Comparison of ENCODE assay signal across 1 cellular context in the genomic region with DNA sequence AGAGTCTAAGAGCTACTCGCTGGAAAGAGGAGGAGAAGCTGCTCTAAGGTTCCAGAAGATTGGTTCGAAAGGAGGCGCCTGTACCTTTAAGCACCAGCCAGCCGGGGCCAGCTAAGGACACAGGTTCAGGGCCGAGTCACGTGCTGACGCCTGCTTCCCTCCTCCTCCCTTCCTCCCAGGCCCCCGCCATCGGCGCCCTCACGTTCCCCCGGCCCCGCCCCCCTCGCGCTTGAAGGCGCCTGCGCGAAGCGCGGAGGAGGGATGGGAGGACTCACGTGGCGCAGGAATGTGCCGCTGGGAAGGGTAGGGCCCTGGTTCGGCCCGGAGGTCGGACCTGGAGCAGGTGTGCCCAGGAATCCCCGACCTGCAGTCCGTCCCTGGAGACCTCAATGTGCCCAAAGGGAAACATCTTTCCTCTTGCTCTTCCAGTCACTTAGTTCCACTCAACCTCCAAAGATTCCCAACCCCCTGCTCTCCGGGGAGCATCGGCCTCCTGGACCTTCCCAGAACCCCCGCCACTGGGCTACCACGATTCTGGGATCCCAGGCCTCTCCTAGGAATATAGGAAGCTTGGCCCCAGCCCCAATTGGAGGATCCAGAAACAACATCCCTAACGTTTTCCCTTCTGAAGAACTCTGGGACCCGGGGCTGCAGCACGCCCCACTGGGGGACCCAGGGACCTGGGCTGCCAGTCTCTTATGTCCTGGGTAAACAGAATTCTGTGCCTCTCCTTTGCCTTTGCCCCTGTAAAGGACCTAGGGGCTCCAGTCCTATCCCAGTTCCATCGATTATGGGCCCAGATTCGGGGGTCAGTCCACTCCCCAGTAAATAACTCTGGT.
TF ChIP-seq lines count a peak whose summit lies in the region.

No MANE protein-coding gene starts in this region.

TF ChIP-seq in HepG2, 621 proteins besides CTCF, POLR2A, EP300 and RAD21 (continued from another document and continues in another):
- TF ChIP-seq, protein P1, sequence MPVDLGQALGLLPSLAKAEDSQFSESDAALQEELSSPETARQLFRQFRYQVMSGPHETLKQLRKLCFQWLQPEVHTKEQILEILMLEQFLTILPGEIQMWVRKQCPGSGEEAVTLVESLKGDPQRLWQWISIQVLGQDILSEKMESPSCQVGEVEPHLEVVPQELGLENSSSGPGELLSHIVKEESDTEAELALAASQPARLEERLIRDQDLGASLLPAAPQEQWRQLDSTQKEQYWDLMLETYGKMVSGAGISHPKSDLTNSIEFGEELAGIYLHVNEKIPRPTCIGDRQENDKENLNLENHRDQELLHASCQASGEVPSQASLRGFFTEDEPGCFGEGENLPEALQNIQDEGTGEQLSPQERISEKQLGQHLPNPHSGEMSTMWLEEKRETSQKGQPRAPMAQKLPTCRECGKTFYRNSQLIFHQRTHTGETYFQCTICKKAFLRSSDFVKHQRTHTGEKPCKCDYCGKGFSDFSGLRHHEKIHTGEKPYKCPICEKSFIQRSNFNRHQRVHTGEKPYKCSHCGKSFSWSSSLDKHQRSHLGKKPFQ (CRISPR knock-in tag; IDR thresholded peaks at IDR 0.05; ENCODE audit: insufficient replicate concordance) = no peak
- TF ChIP-seq ZNF451 (CRISPR knock-in tag; IDR thresholded peaks at IDR 0.05) = no peak
- no peak; the same call in 1 of the 2 replicates for TF ChIP-seq ZNF441 (CRISPR knock-in tag; IDR thresholded peaks at IDR 0.05; ENCODE audit: borderline replicate concordance)
- no peak for TF ChIP-seq CBX2 (IDR thresholded peaks at IDR 0.05; ENCODE audit: low read depth, low read length)
- no peak for TF ChIP-seq CBX2 (CRISPR knock-in tag; IDR thresholded peaks at IDR 0.05; ENCODE audit: low read depth)
- no peak for TF ChIP-seq KDM1A (CRISPR knock-in tag; IDR thresholded peaks at IDR 0.05)
- TF ChIP-seq, protein P2, sequence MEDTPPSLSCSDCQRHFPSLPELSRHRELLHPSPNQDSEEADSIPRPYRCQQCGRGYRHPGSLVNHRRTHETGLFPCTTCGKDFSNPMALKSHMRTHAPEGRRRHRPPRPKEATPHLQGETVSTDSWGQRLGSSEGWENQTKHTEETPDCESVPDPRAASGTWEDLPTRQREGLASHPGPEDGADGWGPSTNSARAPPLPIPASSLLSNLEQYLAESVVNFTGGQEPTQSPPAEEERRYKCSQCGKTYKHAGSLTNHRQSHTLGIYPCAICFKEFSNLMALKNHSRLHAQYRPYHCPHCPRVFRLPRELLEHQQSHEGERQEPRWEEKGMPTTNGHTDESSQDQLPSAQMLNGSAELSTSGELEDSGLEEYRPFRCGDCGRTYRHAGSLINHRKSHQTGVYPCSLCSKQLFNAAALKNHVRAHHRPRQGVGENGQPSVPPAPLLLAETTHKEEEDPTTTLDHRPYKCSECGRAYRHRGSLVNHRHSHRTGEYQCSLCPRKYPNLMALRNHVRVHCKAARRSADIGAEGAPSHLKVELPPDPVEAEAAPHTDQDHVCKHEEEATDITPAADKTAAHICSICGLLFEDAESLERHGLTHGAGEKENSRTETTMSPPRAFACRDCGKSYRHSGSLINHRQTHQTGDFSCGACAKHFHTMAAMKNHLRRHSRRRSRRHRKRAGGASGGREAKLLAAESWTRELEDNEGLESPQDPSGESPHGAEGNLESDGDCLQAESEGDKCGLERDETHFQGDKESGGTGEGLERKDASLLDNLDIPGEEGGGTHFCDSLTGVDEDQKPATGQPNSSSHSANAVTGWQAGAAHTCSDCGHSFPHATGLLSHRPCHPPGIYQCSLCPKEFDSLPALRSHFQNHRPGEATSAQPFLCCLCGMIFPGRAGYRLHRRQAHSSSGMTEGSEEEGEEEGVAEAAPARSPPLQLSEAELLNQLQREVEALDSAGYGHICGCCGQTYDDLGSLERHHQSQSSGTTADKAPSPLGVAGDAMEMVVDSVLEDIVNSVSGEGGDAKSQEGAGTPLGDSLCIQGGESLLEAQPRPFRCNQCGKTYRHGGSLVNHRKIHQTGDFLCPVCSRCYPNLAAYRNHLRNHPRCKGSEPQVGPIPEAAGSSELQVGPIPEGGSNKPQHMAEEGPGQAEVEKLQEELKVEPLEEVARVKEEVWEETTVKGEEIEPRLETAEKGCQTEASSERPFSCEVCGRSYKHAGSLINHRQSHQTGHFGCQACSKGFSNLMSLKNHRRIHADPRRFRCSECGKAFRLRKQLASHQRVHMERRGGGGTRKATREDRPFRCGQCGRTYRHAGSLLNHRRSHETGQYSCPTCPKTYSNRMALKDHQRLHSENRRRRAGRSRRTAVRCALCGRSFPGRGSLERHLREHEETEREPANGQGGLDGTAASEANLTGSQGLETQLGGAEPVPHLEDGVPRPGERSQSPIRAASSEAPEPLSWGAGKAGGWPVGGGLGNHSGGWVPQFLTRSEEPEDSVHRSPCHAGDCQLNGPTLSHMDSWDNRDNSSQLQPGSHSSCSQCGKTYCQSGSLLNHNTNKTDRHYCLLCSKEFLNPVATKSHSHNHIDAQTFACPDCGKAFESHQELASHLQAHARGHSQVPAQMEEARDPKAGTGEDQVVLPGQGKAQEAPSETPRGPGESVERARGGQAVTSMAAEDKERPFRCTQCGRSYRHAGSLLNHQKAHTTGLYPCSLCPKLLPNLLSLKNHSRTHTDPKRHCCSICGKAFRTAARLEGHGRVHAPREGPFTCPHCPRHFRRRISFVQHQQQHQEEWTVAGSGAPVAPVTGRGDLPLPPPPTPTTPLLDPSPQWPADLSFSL (CRISPR knock-in tag; IDR thresholded peaks at IDR 0.05) = no peak
- TF ChIP-seq, protein P3, sequence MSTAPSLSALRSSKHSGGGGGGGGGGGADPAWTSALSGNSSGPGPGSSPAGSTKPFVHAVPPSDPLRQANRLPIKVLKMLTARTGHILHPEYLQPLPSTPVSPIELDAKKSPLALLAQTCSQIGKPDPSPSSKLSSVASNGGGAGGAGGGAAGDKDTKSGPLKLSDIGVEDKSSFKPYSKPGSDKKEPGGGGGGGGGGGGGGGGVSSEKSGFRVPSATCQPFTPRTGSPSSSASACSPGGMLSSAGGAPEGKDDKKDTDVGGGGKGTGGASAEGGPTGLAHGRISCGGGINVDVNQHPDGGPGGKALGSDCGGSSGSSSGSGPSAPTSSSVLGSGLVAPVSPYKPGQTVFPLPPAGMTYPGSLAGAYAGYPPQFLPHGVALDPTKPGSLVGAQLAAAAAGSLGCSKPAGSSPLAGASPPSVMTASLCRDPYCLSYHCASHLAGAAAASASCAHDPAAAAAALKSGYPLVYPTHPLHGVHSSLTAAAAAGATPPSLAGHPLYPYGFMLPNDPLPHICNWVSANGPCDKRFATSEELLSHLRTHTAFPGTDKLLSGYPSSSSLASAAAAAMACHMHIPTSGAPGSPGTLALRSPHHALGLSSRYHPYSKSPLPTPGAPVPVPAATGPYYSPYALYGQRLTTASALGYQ (CRISPR knock-in tag; IDR thresholded peaks at IDR 0.05) = peak; percentile 67; the same call in 1 of the 2 replicates
- no peak for TF ChIP-seq JDP2 (CRISPR knock-in tag; IDR thresholded peaks at IDR 0.05; ENCODE audit: borderline replicate concordance)
- TF ChIP-seq, protein P4, sequence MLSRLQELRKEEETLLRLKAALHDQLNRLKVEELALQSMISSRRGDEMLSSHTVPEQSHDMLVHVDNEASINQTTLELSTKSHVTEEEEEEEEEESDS (CRISPR knock-in tag; IDR thresholded peaks at IDR 0.05; ENCODE audit: borderline replicate concordance) = no peak
- TF ChIP-seq GTF3A (CRISPR knock-in tag; conservative IDR thresholded peaks at IDR 0.05) = no peak
- 0 out of 2 replicates have a peak, but pooled peaks have one; percentile 25 for TF ChIP-seq ZNF782 (CRISPR knock-in tag; IDR thresholded peaks at IDR 0.05; ENCODE audit: borderline replicate concordance)
- 0 out of 2 replicates have a peak, but pooled peaks have one; percentile 59 for TF ChIP-seq TARDBP (CRISPR knock-in tag; IDR thresholded peaks at IDR 0.05)
- TF ChIP-seq ZNF296 (CRISPR knock-in tag; conservative IDR thresholded peaks at IDR 0.05) = no peak
- TF ChIP-seq PCBP2 (optimal IDR thresholded peaks at IDR 0.05; ENCODE audit: low read depth, low read length, poor library complexity, severe bottlenecking) = no peak
- TF ChIP-seq JUN (CRISPR knock-in tag; IDR thresholded peaks at IDR 0.05) = 0 out of 2 replicates have a peak, but pooled peaks have one; percentile 46
- TF ChIP-seq ZEB1 (IDR thresholded peaks at IDR 0.05; ENCODE audit: insufficient replicate concordance, low read depth) = peak; percentile 14
- no peak for TF ChIP-seq NR3C1 (CRISPR knock-in tag; IDR thresholded peaks at IDR 0.05)
- TF ChIP-seq U2AF2 (IDR thresholded peaks at IDR 0.05; ENCODE audit: low read depth, low read length) = no peak
- peak; percentile 87 for TF ChIP-seq ZNF605 (CRISPR knock-in tag; IDR thresholded peaks at IDR 0.05)
- TF ChIP-seq ZMYM4 (CRISPR knock-in tag; IDR thresholded peaks at IDR 0.05) = peak; percentile 53; the same call in 1 of the 2 replicates
- TF ChIP-seq, protein P5, sequence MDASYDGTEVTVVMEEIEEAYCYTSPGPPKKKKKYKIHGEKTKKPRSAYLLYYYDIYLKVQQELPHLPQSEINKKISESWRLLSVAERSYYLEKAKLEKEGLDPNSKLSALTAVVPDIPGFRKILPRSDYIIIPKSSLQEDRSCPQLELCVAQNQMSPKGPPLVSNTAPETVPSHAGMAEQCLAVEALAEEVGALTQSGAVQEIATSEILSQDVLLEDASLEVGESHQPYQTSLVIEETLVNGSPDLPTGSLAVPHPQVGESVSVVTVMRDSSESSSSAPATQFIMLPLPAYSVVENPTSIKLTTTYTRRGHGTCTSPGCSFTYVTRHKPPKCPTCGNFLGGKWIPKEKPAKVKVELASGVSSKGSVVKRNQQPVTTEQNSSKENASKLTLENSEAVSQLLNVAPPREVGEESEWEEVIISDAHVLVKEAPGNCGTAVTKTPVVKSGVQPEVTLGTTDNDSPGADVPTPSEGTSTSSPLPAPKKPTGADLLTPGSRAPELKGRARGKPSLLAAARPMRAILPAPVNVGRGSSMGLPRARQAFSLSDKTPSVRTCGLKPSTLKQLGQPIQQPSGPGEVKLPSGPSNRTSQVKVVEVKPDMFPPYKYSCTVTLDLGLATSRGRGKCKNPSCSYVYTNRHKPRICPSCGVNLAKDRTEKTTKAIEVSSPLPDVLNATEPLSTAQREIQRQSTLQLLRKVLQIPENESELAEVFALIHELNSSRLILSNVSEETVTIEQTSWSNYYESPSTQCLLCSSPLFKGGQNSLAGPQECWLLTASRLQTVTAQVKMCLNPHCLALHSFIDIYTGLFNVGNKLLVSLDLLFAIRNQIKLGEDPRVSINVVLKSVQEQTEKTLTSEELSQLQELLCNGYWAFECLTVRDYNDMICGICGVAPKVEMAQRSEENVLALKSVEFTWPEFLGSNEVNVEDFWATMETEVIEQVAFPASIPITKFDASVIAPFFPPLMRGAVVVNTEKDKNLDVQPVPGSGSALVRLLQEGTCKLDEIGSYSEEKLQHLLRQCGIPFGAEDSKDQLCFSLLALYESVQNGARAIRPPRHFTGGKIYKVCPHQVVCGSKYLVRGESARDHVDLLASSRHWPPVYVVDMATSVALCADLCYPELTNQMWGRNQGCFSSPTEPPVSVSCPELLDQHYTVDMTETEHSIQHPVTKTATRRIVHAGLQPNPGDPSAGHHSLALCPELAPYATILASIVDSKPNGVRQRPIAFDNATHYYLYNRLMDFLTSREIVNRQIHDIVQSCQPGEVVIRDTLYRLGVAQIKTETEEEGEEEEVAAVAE (CRISPR knock-in tag; IDR thresholded peaks at IDR 0.05; ENCODE audit: borderline replicate concordance) = peak; percentile 76; the same call in 1 of the 2 replicates
- TF ChIP-seq, protein P6, sequence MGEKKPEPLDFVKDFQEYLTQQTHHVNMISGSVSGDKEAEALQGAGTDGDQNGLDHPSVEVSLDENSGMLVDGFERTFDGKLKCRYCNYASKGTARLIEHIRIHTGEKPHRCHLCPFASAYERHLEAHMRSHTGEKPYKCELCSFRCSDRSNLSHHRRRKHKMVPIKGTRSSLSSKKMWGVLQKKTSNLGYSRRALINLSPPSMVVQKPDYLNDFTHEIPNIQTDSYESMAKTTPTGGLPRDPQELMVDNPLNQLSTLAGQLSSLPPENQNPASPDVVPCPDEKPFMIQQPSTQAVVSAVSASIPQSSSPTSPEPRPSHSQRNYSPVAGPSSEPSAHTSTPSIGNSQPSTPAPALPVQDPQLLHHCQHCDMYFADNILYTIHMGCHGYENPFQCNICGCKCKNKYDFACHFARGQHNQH (CRISPR knock-in tag; IDR thresholded peaks at IDR 0.05) = peak; percentile 45
- TF ChIP-seq CC2D1A (CRISPR knock-in tag; IDR thresholded peaks at IDR 0.05) = no peak
- TF ChIP-seq, protein P7, sequence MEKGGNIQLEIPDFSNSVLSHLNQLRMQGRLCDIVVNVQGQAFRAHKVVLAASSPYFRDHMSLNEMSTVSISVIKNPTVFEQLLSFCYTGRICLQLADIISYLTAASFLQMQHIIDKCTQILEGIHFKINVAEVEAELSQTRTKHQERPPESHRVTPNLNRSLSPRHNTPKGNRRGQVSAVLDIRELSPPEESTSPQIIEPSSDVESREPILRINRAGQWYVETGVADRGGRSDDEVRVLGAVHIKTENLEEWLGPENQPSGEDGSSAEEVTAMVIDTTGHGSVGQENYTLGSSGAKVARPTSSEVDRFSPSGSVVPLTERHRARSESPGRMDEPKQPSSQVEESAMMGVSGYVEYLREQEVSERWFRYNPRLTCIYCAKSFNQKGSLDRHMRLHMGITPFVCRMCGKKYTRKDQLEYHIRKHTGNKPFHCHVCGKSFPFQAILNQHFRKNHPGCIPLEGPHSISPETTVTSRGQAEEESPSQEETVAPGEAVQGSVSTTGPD (CRISPR knock-in tag; IDR thresholded peaks at IDR 0.05) = no peak
- no peak; the same call in 1 of the 2 replicates for TF ChIP-seq ZNF589 (CRISPR knock-in tag; conservative IDR thresholded peaks at IDR 0.05)
- peak; percentile 50; the same call in 1 of the 2 replicates for TF ChIP-seq ETV5 (CRISPR knock-in tag; IDR thresholded peaks at IDR 0.05; ENCODE audit: borderline replicate concordance)
- TF ChIP-seq, protein P8, sequence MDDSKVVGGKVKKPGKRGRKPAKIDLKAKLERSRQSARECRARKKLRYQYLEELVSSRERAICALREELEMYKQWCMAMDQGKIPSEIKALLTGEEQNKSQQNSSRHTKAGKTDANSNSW (CRISPR knock-in tag; IDR thresholded peaks at IDR 0.05; ENCODE audit: borderline replicate concordance) = no peak
- no peak for TF ChIP-seq SNAI1 (CRISPR knock-in tag; IDR thresholded peaks at IDR 0.05; ENCODE audit: borderline replicate concordance)
- no peak for TF ChIP-seq ATRX (CRISPR knock-in tag; IDR thresholded peaks at IDR 0.05; ENCODE audit: borderline replicate concordance)
- TF ChIP-seq SMARCE1 (IDR thresholded peaks at IDR 0.05; ENCODE audit: borderline replicate concordance) = no peak
- no peak; the same call in 1 of the 2 replicates for TF ChIP-seq JUND (CRISPR knock-in tag; IDR thresholded peaks at IDR 0.05)
- TF ChIP-seq, protein P9, sequence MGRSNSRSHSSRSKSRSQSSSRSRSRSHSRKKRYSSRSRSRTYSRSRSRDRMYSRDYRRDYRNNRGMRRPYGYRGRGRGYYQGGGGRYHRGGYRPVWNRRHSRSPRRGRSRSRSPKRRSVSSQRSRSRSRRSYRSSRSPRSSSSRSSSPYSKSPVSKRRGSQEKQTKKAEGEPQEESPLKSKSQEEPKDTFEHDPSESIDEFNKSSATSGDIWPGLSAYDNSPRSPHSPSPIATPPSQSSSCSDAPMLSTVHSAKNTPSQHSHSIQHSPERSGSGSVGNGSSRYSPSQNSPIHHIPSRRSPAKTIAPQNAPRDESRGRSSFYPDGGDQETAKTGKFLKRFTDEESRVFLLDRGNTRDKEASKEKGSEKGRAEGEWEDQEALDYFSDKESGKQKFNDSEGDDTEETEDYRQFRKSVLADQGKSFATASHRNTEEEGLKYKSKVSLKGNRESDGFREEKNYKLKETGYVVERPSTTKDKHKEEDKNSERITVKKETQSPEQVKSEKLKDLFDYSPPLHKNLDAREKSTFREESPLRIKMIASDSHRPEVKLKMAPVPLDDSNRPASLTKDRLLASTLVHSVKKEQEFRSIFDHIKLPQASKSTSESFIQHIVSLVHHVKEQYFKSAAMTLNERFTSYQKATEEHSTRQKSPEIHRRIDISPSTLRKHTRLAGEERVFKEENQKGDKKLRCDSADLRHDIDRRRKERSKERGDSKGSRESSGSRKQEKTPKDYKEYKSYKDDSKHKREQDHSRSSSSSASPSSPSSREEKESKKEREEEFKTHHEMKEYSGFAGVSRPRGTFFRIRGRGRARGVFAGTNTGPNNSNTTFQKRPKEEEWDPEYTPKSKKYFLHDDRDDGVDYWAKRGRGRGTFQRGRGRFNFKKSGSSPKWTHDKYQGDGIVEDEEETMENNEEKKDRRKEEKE (IDR thresholded peaks at IDR 0.05) = no peak
